In genomic region chr20:3430376-3431069, GRCh38 we compare ENCODE assay signal across 11 cellular contexts. TPM values are rescaled to one million over a fixed set of nuclear protein-coding genes. Genes with fewer than 3 reads are reported as not detected.
DNase-seq lines count a peak whose midpoint lies in the region; ATAC-seq, FAIRE-seq and TF ChIP-seq lines count a peak whose summit lies in the region.
"Had no signal": no experiment of that assay in that cellular context is flagged by ENCODE, and none has a peak within 500 bp of the region (broad histone marks: within the 10 kb centered on the region; RNA-seq: fewer than 3 reads in every experiment).

No MANE protein-coding gene starts in this region.

- peak; percentile 55 for FAIRE-seq in urothelium cell line (lab: Jason Lieb, UNC)
- FAIRE-seq: A204.1, islet of Langerhans had no signal

- H3K27ac ChIP-seq in gastrocnemius medialis (no peak overlapping the region), testis (no peak overlapping the region)

- in situ Hi-C loops in gastrocnemius medialis (cut with MboI; ENCODE audit: low sequenced_read_pairs in 4 of 4): no loop called here

- no peaks in the 10 kb centered on the region for H3K36me3 ChIP-seq in gastrocnemius medialis
- H3K36me3 ChIP-seq in testis (ENCODE audit: low read depth, missing control alignments): no peaks in the 10 kb centered on the region

- H3K9me3 ChIP-seq in gastrocnemius medialis: no peaks in the 10 kb centered on the region
- H3K9me3 ChIP-seq in testis: no peaks in the 10 kb centered on the region

- TF ChIP-seq CTCF in gastrocnemius medialis (IDR thresholded peaks at IDR 0.05 in 4 of 5, conservative IDR thresholded peaks at IDR 0.05 in 1 of 5) (no peak), testis (IDR thresholded peaks at IDR 0.05) (no peak)

- no peak overlapping the region for H3K4me3 ChIP-seq in gastrocnemius medialis
- H3K4me3 ChIP-seq in testis: no peak overlapping the region

- peak; percentile 70 for ATAC-seq in HG03064 (IDR thresholded peaks at IDR 0.05; ENCODE audit: low read depth, unreplicated experiment)
- ATAC-seq in gastrocnemius medialis: no peak

- intact Hi-C loops in gastrocnemius medialis (cut with DNase I; ENCODE audit: low total_unique reads): no loop called here
- intact Hi-C loops in testis (cut with DNase I; ENCODE audit: low total_unique reads): no loop called here

- TF ChIP-seq POLR2A in gastrocnemius medialis (IDR thresholded peaks at IDR 0.05) (no peak), testis (IDR thresholded peaks at IDR 0.05) (no peak)

- 79 to 90% methylated on average over 14 of the region's 14 CpGs for WGBS in testis, 2 donors

- H3K4me1 ChIP-seq in gastrocnemius medialis: no peaks in the 10 kb centered on the region
- H3K4me1 ChIP-seq in testis: no peaks in the 10 kb centered on the region

- DNase-seq in SKM-1 treated with dmso at 0.1 percent for 144 hours (lab: John Stamatoyannopoulos, UW; ENCODE audit: unreplicated experiment): peak; percentile 7
- no peak for DNase-seq in SKM-1 (lab: John Stamatoyannopoulos, UW; ENCODE audit: unreplicated experiment)
- peak; percentile 92 for DNase-seq in SIG-M5 treated with dmso at 0.1 percent for 504 hours (lab: John Stamatoyannopoulos, UW; ENCODE audit: unreplicated experiment)
- no peak for DNase-seq in urothelium cell line (ENCODE audit: low spot score)
- no peak for DNase-seq in gastrocnemius medialis
- no peak for DNase-seq in LoVo (ENCODE audit: low spot score)
- no peak for DNase-seq in testis
- DNase-seq: NCI-H2107 had no signal

- no peaks in the 10 kb centered on the region for H3K27me3 ChIP-seq in gastrocnemius medialis
- no peaks in the 10 kb centered on the region for H3K27me3 ChIP-seq in testis

RNA-seq across cellular contexts. Expression of gene DNAAF9, which starts 23.1 kb away (rescaled TPM):
- total RNA-seq in gastrocnemius medialis: 10 to 100 TPM; 42.3 to 56.6 (median 46.3) TPM
- total RNA-seq in testis: 10 to 100 TPM; 31.6 to 36.8 TPM
- 22.1 TPM for polyA plus RNA-seq in testis (ENCODE audit: insufficient read depth, low read depth, low replicate concordance)

RNA-seq across cellular contexts. Expression of gene ATRN, which starts 40.3 kb away (rescaled TPM):
- total RNA-seq in gastrocnemius medialis (10 to 100 TPM; 14.4 to 20.0 (median 16.3) TPM), testis (10 to 100 TPM; 39.4 to 42.7 TPM)
- 43.8 TPM for polyA plus RNA-seq in testis (ENCODE audit: insufficient read depth, low read depth, low replicate concordance)

Comparison
In these comparisons a context has a peak if more than half of its experiments do, and no peak if none do; other contexts are left out.
1. DNase-seq: peak in SKM-1 treated with dmso at 0.1 percent for 144 hours (single experiment) and SIG-M5 treated with dmso at 0.1 percent for 504 hours (single experiment); none in SKM-1 (single experiment), urothelium cell line (single experiment), gastrocnemius medialis (0 of 2), LoVo (single experiment) and testis (single experiment).